In the genomic region with DNA sequence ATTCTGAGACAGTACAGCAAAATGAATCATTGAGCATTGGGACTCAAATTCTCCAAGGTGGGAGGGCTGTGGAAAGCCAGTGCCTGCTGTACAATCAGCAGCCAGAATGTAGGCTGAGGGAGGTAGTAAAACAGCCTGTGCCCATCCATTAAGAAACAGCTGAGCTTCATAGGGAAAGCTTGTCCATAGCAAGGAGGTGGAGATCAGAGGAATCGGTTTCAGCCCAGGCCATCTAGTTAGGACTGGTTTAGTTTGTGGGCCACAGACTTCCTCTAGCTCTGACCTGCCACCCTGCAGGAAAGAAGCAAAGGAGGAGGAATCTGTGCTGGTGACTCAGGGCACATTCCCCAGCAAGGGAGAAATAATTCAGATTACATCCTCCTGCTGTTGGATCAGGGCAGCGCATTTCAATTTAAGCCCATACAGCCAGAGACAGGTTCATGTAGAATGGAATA, we compare ENCODE assay signal across 9 cellular contexts.
DNase-seq lines count a peak whose midpoint lies in the region; ATAC-seq lines count a peak whose summit lies in the region.
"Had no signal": no experiment of that assay in that cellular context is flagged by ENCODE, and none has a peak within 500 bp of the region (broad histone marks: within the 10 kb centered on the region; RNA-seq: fewer than 3 reads in every experiment).

No MANE protein-coding gene starts in this region.

- ATAC-seq in HG02885 (IDR thresholded peaks at IDR 0.05; ENCODE audit: poor library complexity, unreplicated experiment): no peak
- ATAC-seq in GM19351 (IDR thresholded peaks at IDR 0.05; ENCODE audit: unreplicated experiment): no peak
- no peak for ATAC-seq in HG03354 (IDR thresholded peaks at IDR 0.05; ENCODE audit: poor library complexity, severe bottlenecking, unreplicated experiment)

- DNase-seq in HPDE6-E6E7 (ENCODE audit: extremely low spot score) (peak; percentile 37), amniotic epithelial cell (ENCODE audit: low read depth) (peak; percentile 33), hepatic stellate cell (ENCODE audit: low spot score) (peak; percentile 78), stromal cell of bone marrow (ENCODE audit: low read depth) (peak; percentile 79)
- no peak for DNase-seq in activated effector memory CD4-positive, alpha-beta T cell treated with anti-CD3 and anti-CD28 coated beads, Interleukin-2, amount 50 U/mL, for 16 hours
- DNase-seq: activated naive CD8-positive, alpha-beta T cell treated with anti-CD3 and anti-CD28 coated beads, Interleukin-2, amount 10 ng/mL, durations not matched to agents 7 days and 5 days had no signal
